In genomic region chr3:147574622-147575021, GRCh38 we compare ENCODE assay signal across 22 cellular contexts.
"Had no signal": no experiment of that assay in that cellular context is flagged by ENCODE, and none has a peak within 500 bp of the region (broad histone marks: within the 10 kb centered on the region; RNA-seq: fewer than 3 reads in every experiment).

No MANE protein-coding gene starts in this region.

- ATAC-seq: activated T-cell treated with anti-CD3 and anti-CD28 coated beads, Interleukin-2, amount 50 U/mL, for 4 hours; heart left ventricle; left cardiac atrium had no signal

- H3K4me3 ChIP-seq: colonic mucosa, esophagus squamous epithelium, heart left ventricle, spleen, testis, uterus had no signal

- H3K27ac ChIP-seq: colonic mucosa, esophagus squamous epithelium, heart left ventricle, spleen, testis, uterus had no signal

- H3K36me3 ChIP-seq: colonic mucosa, esophagus squamous epithelium, heart left ventricle, spleen, uterus had no signal

- DNase-seq: activated CD4-positive, alpha-beta T cell treated with anti-CD3 and anti-CD28 coated beads for 4 hours; activated CD4-positive, alpha-beta T cell treated with anti-CD3 and anti-CD28 coated beads, Interleukin-2, amount 50 U/mL, for 48 hours; activated CD4-positive, CD25-positive, alpha-beta regulatory T cell; activated CD8-positive, alpha-beta memory T cell treated with anti-CD3 and anti-CD28 coated beads, Interleukin-2, amount 50 U/mL, for 48 hours; activated naive CD4-positive, alpha-beta T cell treated with Interleukin-2 at 50 U/mL for 16 hours; activated naive CD8-positive, alpha-beta T cell treated with anti-CD3 and anti-CD28 coated beads for 36 hours; activated T-cell treated with anti-CD3 and anti-CD28 coated beads, Interleukin-2, amount 50 U/mL, for 4 hours; colonic mucosa; endodermal cell; esophagus squamous epithelium; heart left ventricle; islet precursor cell; left cardiac atrium; mesenchymal stem cell; nephron progenitor cell; occipital lobe; spleen; stimulated activated CD4-positive, alpha-beta T cell treated with anti-CD3 and anti-CD28 coated beads, Interleukin-4, amount 100 ng/mL, for 1 hour; stimulated activated naive CD4-positive, alpha-beta T cell; testis; trophoblast cell; uterus had no signal

- H3K9me3 ChIP-seq: colonic mucosa, esophagus squamous epithelium, heart left ventricle, spleen, testis, uterus had no signal

- H3K4me1 ChIP-seq: colonic mucosa, esophagus squamous epithelium, heart left ventricle, spleen, testis, uterus had no signal

- H3K27me3 ChIP-seq: colonic mucosa, esophagus squamous epithelium, heart left ventricle, spleen, testis, uterus had no signal
